Comparison of ENCODE assay signal across 30 cellular contexts in genomic region chr7:107597953-107598352, GRCh38.
"Had no signal": no experiment of that assay in that cellular context is flagged by ENCODE, and none has a peak within 500 bp of the region (broad histone marks: within the 10 kb centered on the region; RNA-seq: fewer than 3 reads in every experiment).

No MANE protein-coding gene starts in this region.

- H3K27ac ChIP-seq: breast epithelium, colonic mucosa, esophagus muscularis mucosa, foreskin keratinocyte, gastroesophageal sphincter, WERI-Rb-1 had no signal

- DNase-seq: activated B cell treated with CpG ODN at 0.5 μM for 24 hours; activated CD4-positive, alpha-beta memory T cell treated with anti-CD3 and anti-CD28 coated beads, Interleukin-2, amount 10 ng/mL, durations not matched to agents 7 days and 5 days; activated CD4-positive, alpha-beta T cell treated with anti-CD3 and anti-CD28 coated beads for 36 hours; activated CD4-positive, alpha-beta T cell treated with anti-CD3 and anti-CD28 coated beads, Interleukin-2, amount 10 ng/mL, durations not matched to agents 24 days and 14 days; activated CD4-positive, CD25-positive, alpha-beta regulatory T cell treated with anti-CD3 and anti-CD28 coated beads, Interleukin-2, amount 50 U/mL, for 72 hours; activated CD8-positive, alpha-beta memory T cell treated with anti-CD3 and anti-CD28 coated beads, Interleukin-2, amount 50 U/mL, for 48 hours; activated gamma-delta T cell; activated naive CD4-positive, alpha-beta T cell; activated naive CD4-positive, alpha-beta T cell treated with anti-CD3 and anti-CD28 coated beads, Interleukin-2, amount 10 ng/mL, durations not matched to agents 7 days and 5 days; activated naive CD8-positive, alpha-beta T cell treated with anti-CD3 and anti-CD28 coated beads, Interleukin-2, amount 10 ng/mL, durations not matched to agents 7 days and 5 days; activated T-cell treated with anti-CD3 and anti-CD28 coated beads for 4 hours; activated T-cell treated with anti-CD3 and anti-CD28 coated beads, Interleukin-2, amount 50 U/mL, for 24 hours; activated T-cell treated with anti-CD3 and anti-CD28 coated beads, Interleukin-2, amount 50 U/mL, for 72 hours; central memory CD4-positive, alpha-beta T cell; cerebellar nuclear complex; colonic mucosa; effector CD8-positive, alpha-beta T cell; erythroblast; foreskin keratinocyte; heart right ventricle; T-helper 2 cell; WERI-Rb-1 had no signal

- H3K36me3 ChIP-seq: breast epithelium, colonic mucosa had no signal

- H3K27me3 Mint-ChIP-seq: activated B cell treated with CpG ODN at 0.5 μM for 24 hours; activated CD4-positive, alpha-beta memory T cell treated with anti-CD3 and anti-CD28 coated beads, Interleukin-2, amount 10 ng/mL, durations not matched to agents 7 days and 5 days; activated CD4-positive, alpha-beta T cell treated with anti-CD3 and anti-CD28 coated beads for 36 hours; activated CD4-positive, alpha-beta T cell treated with anti-CD3 and anti-CD28 coated beads, Interleukin-2, amount 10 ng/mL, durations not matched to agents 24 days and 14 days; activated naive CD4-positive, alpha-beta T cell treated with anti-CD3 and anti-CD28 coated beads, Interleukin-2, amount 10 ng/mL, durations not matched to agents 7 days and 5 days; activated naive CD8-positive, alpha-beta T cell treated with anti-CD3 and anti-CD28 coated beads, Interleukin-2, amount 10 ng/mL, durations not matched to agents 7 days and 5 days; activated T-cell treated with anti-CD3 and anti-CD28 coated beads, Interleukin-2, amount 50 U/mL, for 24 hours; brain had no signal

- H3K4me1 Mint-ChIP-seq: activated B cell treated with CpG ODN at 0.5 μM for 24 hours; activated CD4-positive, alpha-beta memory T cell treated with anti-CD3 and anti-CD28 coated beads, Interleukin-2, amount 10 ng/mL, durations not matched to agents 7 days and 5 days; activated CD4-positive, alpha-beta T cell treated with anti-CD3 and anti-CD28 coated beads for 36 hours; activated CD4-positive, alpha-beta T cell treated with anti-CD3 and anti-CD28 coated beads, Interleukin-2, amount 10 ng/mL, durations not matched to agents 24 days and 14 days; activated naive CD4-positive, alpha-beta T cell treated with anti-CD3 and anti-CD28 coated beads, Interleukin-2, amount 10 ng/mL, durations not matched to agents 7 days and 5 days; activated naive CD8-positive, alpha-beta T cell treated with anti-CD3 and anti-CD28 coated beads, Interleukin-2, amount 10 ng/mL, durations not matched to agents 7 days and 5 days had no signal

- H3K27ac Mint-ChIP-seq: activated B cell treated with CpG ODN at 0.5 μM for 24 hours; activated CD4-positive, alpha-beta memory T cell treated with anti-CD3 and anti-CD28 coated beads, Interleukin-2, amount 10 ng/mL, durations not matched to agents 7 days and 5 days; activated CD4-positive, alpha-beta T cell treated with anti-CD3 and anti-CD28 coated beads for 36 hours; activated CD4-positive, alpha-beta T cell treated with anti-CD3 and anti-CD28 coated beads, Interleukin-2, amount 10 ng/mL, durations not matched to agents 24 days and 14 days; activated naive CD4-positive, alpha-beta T cell treated with anti-CD3 and anti-CD28 coated beads, Interleukin-2, amount 10 ng/mL, durations not matched to agents 7 days and 5 days; activated naive CD4-positive, alpha-beta T cell treated with anti-CD3 and anti-CD28 coated beads, Interleukin-2, amount 50 U/mL, for 72 hours; activated naive CD8-positive, alpha-beta T cell treated with anti-CD3 and anti-CD28 coated beads, Interleukin-2, amount 10 ng/mL, durations not matched to agents 7 days and 5 days; activated T-cell treated with anti-CD3 and anti-CD28 coated beads, Interleukin-2, amount 50 U/mL, for 24 hours; activated T-cell treated with anti-CD3 and anti-CD28 coated beads, Interleukin-2, amount 50 U/mL, for 72 hours had no signal

- H3K9me3 ChIP-seq: ascending aorta, breast epithelium, colonic mucosa, esophagus muscularis mucosa, gastroesophageal sphincter, heart right ventricle had no signal

- H3K4me3 ChIP-seq: ascending aorta, breast epithelium, cardiac muscle cell, colonic mucosa, esophagus muscularis mucosa, gastroesophageal sphincter, heart right ventricle had no signal

- H3K9me3 Mint-ChIP-seq: activated B cell treated with CpG ODN at 0.5 μM for 24 hours; activated CD4-positive, alpha-beta memory T cell treated with anti-CD3 and anti-CD28 coated beads, Interleukin-2, amount 10 ng/mL, durations not matched to agents 7 days and 5 days; activated CD4-positive, alpha-beta T cell treated with anti-CD3 and anti-CD28 coated beads, Interleukin-2, amount 10 ng/mL, durations not matched to agents 24 days and 14 days; activated naive CD4-positive, alpha-beta T cell treated with anti-CD3 and anti-CD28 coated beads, Interleukin-2, amount 10 ng/mL, durations not matched to agents 7 days and 5 days; activated naive CD4-positive, alpha-beta T cell treated with anti-CD3 and anti-CD28 coated beads, Interleukin-2, amount 50 U/mL, for 72 hours; activated naive CD8-positive, alpha-beta T cell treated with anti-CD3 and anti-CD28 coated beads, Interleukin-2, amount 10 ng/mL, durations not matched to agents 7 days and 5 days; activated T-cell treated with anti-CD3 and anti-CD28 coated beads, Interleukin-2, amount 50 U/mL, for 24 hours; activated T-cell treated with anti-CD3 and anti-CD28 coated beads, Interleukin-2, amount 50 U/mL, for 72 hours; brain had no signal

- H3K4me1 ChIP-seq: breast epithelium, colonic mucosa had no signal

- H3K36me3 Mint-ChIP-seq: activated naive CD4-positive, alpha-beta T cell treated with anti-CD3 and anti-CD28 coated beads, Interleukin-2, amount 50 U/mL, for 72 hours had no signal

- H3K27me3 ChIP-seq: ascending aorta, breast epithelium, cardiac muscle cell, colonic mucosa, esophagus muscularis mucosa, foreskin keratinocyte, gastroesophageal sphincter, heart right ventricle had no signal

- H3K4me3 Mint-ChIP-seq: activated B cell treated with CpG ODN at 0.5 μM for 24 hours; activated CD4-positive, alpha-beta memory T cell treated with anti-CD3 and anti-CD28 coated beads, Interleukin-2, amount 10 ng/mL, durations not matched to agents 7 days and 5 days; activated CD4-positive, alpha-beta T cell treated with anti-CD3 and anti-CD28 coated beads for 36 hours; activated CD4-positive, alpha-beta T cell treated with anti-CD3 and anti-CD28 coated beads, Interleukin-2, amount 10 ng/mL, durations not matched to agents 24 days and 14 days; activated naive CD4-positive, alpha-beta T cell treated with anti-CD3 and anti-CD28 coated beads, Interleukin-2, amount 10 ng/mL, durations not matched to agents 7 days and 5 days; activated naive CD8-positive, alpha-beta T cell treated with anti-CD3 and anti-CD28 coated beads, Interleukin-2, amount 10 ng/mL, durations not matched to agents 7 days and 5 days; activated T-cell treated with anti-CD3 and anti-CD28 coated beads, Interleukin-2, amount 50 U/mL, for 24 hours; activated T-cell treated with anti-CD3 and anti-CD28 coated beads, Interleukin-2, amount 50 U/mL, for 72 hours; brain had no signal

- FAIRE-seq: TTC549 had no signal

- ATAC-seq: activated CD4-positive, alpha-beta T cell treated with anti-CD3 and anti-CD28 coated beads for 36 hours; activated naive CD4-positive, alpha-beta T cell treated with anti-CD3 and anti-CD28 coated beads, Interleukin-2, amount 50 U/mL, for 72 hours; foreskin keratinocyte; gastroesophageal sphincter; heart right ventricle had no signal
